In genomic region chr19:1093330-1093729, GRCh38 we compare ENCODE assay signal across 1 cellular context.
TF ChIP-seq lines count a peak whose summit lies in the region.

No MANE protein-coding gene starts in this region.

TF ChIP-seq in SK-N-SH, 30 proteins besides CTCF, POLR2A, EP300 and RAD21 (continued from another document):
- TF ChIP-seq USF1 (IDR thresholded peaks at IDR 0.05; ENCODE audit: borderline replicate concordance, low read depth), result no peak
